ENCODE assay signal across 1 cellular context in genomic region chr9:136425367-136425766, GRCh38. TPM values are rescaled to one million over a fixed set of nuclear protein-coding genes. Genes with fewer than 3 reads are reported as not detected.
"Had no signal": no experiment of that assay in that cellular context is flagged by ENCODE, and none has a peak within 500 bp of the region (broad histone marks: within the 10 kb centered on the region; RNA-seq: fewer than 3 reads in every experiment).

No MANE protein-coding gene starts in this region.

RNA-seq across cellular contexts. Expression of gene CARD9, which starts 51.9 kb away (rescaled TPM):
- total RNA-seq: SK-MEL-5 had no signal
